ENCODE assay signal across 22 cellular contexts in the genomic region with DNA sequence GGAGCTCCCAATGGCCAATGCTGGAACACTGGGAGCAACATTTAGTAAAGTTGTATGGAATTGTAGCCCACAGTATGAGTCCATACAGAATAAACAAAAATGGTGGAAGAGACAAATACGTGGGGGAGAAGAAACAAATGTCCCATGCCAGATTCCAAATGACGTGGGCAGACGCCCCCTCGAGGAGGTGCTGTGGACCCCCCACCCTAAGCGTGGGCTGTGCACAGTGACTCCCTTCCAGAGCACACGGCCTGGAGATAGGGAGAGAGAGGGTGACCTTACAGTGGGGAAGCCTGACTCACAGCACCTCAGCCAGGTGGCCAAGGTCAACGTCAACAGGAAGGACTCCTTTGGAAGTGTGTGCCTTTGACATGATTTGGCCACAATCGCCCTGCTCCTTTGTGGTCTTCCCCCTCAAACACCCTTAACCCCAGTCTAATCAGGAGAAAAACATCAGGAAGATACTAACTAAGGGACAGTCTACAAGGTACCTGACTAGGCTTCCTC.
"Had no signal": no experiment of that assay in that cellular context is flagged by ENCODE, and none has a peak within 500 bp of the region (broad histone marks: within the 10 kb centered on the region; RNA-seq: fewer than 3 reads in every experiment).

No MANE protein-coding gene starts in this region.

- H3K36me3 ChIP-seq: brain microvascular endothelial cell, thoracic aorta had no signal

- DNase-seq: activated B cell treated with CpG ODN at 0.5 μM for 24 hours; activated CD4-positive, alpha-beta memory T cell treated with anti-CD3 and anti-CD28 coated beads for 36 hours; activated CD4-positive, alpha-beta T cell treated with anti-CD3 and anti-CD28 coated beads for 36 hours; activated CD8-positive, alpha-beta memory T cell treated with anti-CD3 and anti-CD28 coated beads, Interleukin-2, amount 10 ng/mL, durations not matched to agents 7 days and 5 days; activated effector memory CD4-positive, alpha-beta T cell treated with anti-CD3 and anti-CD28 coated beads, Interleukin-2, amount 50 U/mL, for 16 hours; activated naive CD4-positive, alpha-beta T cell treated with anti-CD3 and anti-CD28 coated beads, Interleukin-2, amount 50 U/mL, for 16 hours; activated naive CD8-positive, alpha-beta T cell treated with anti-CD3 and anti-CD28 coated beads, Interleukin-2, amount 50 U/mL, for 24 hours; activated T-cell treated with anti-CD3 and anti-CD28 coated beads for 4 hours; brain microvascular endothelial cell; caudate nucleus; dermis blood vessel endothelial cell; effector CD8-positive, alpha-beta T cell; foreskin keratinocyte; occipital lobe; stimulated activated CD4-positive, alpha-beta T cell treated with anti-CD3 and anti-CD28 coated beads, Interleukin-4, amount 100 ng/mL, for 1 hour; stimulated activated naive CD4-positive, alpha-beta T cell; T1000 had no signal

- FAIRE-seq: keratinocyte had no signal

- H3K27ac ChIP-seq: brain microvascular endothelial cell, foreskin keratinocyte, thoracic aorta had no signal

- H3K9me3 ChIP-seq: thoracic aorta had no signal

- H3K4me1 ChIP-seq: foreskin keratinocyte had no signal

- ATAC-seq: activated CD4-positive, alpha-beta T cell treated with anti-CD3 and anti-CD28 coated beads for 36 hours; activated CD8-positive, alpha-beta memory T cell treated with anti-CD3 and anti-CD28 coated beads, Interleukin-2, amount 10 ng/mL, durations not matched to agents 7 days and 5 days; activated naive CD8-positive, alpha-beta T cell treated with anti-CD3 and anti-CD28 coated beads, Interleukin-2, amount 50 U/mL, for 24 hours; foreskin keratinocyte; left lobe of liver; sciatic nerve had no signal

- H3K4me3 ChIP-seq: smooth muscle cell, thoracic aorta had no signal
